Comparison of ENCODE assay signal across 17 cellular contexts in genomic region chr4:8280158-8280875, GRCh38. TPM values are rescaled to one million over a fixed set of nuclear protein-coding genes. Genes with fewer than 3 reads are reported as not detected.
A peak's percentile ranks its signal among the peaks of the same experiment; 100 is the strongest.
DNase-seq lines count a peak whose midpoint lies in the region; ATAC-seq and TF ChIP-seq lines count a peak whose summit lies in the region.
"Had no signal": no experiment of that assay in that cellular context is flagged by ENCODE, and none has a peak within 500 bp of the region (broad histone marks: within the 10 kb centered on the region; RNA-seq: fewer than 3 reads in every experiment).

No MANE protein-coding gene starts in this region.

- H4K20me1 ChIP-seq in smooth muscle cell (ENCODE audit: low read depth): peaks cover 9% of the 10 kb centered on the region

- H3K23ac ChIP-seq in neuronal stem cell (ENCODE audit: low read depth, low read length, poor library complexity): peak overlapping the region; percentile 43

- TF ChIP-seq CTCF in chondrocyte (IDR thresholded peaks at IDR 0.05) (no peak), smooth muscle cell (IDR thresholded peaks at IDR 0.05; ENCODE audit: borderline replicate concordance, insufficient read depth, poor library complexity, severe bottlenecking) (no peak)

- peaks cover 29% of the 10 kb centered on the region for H3K4me1 Mint-ChIP-seq in chondrocyte (ENCODE audit: low read depth)

- peaks cover 1% of the 10 kb centered on the region for H3K27me3 Mint-ChIP-seq in chondrocyte (ENCODE audit: low read depth)

- peaks cover 17% of the 10 kb centered on the region for H3K79me2 ChIP-seq in smooth muscle cell (ENCODE audit: low read depth)

- H3K14ac ChIP-seq in neuronal stem cell (ENCODE audit: low read length): peak overlapping the region; percentile 47

- peaks cover 0 to 2% of the 10 kb centered on the region in 2 donors for H3K9me3 ChIP-seq in neuronal stem cell (replicated peaks in 1 of 2; ENCODE audit: control insufficient read depth in 2 of 2, insufficient read depth in 1 of 2, low read depth in 1 of 2, low read length in 2 of 2)
- no peaks in the 10 kb centered on the region for H3K9me3 ChIP-seq in aorta (ENCODE audit: control insufficient read depth, low read length)
- H3K9me3 ChIP-seq in smooth muscle cell (replicated peaks; ENCODE audit: low read depth): no peaks in the 10 kb centered on the region

- no peak overlapping the region for H3K4ac ChIP-seq in neuronal stem cell (ENCODE audit: low read length)

- H4K91ac ChIP-seq in neuronal stem cell (ENCODE audit: low read depth, low read length, poor library complexity): peak overlapping the region; percentile 85

- intact Hi-C loops in left ventricle myocardium superior (cut with micrococcal nuclease) (no loop called here), aorta (cut with DNase I) (no loop called here)

- H3K36me3 ChIP-seq in neuronal stem cell (replicated peaks in 1 of 2; ENCODE audit: control insufficient read depth in 2 of 2, insufficient read depth in 2 of 2, low read length in 2 of 2) (no peaks in the 10 kb centered on the region), aorta (ENCODE audit: control insufficient read depth in 1 of 2, insufficient read depth in 2 of 2, low read length in 1 of 2) (no peaks in the 10 kb centered on the region), smooth muscle cell (ENCODE audit: low read depth) (no peaks in the 10 kb centered on the region)

- no peaks in the 10 kb centered on the region for H3K36me3 Mint-ChIP-seq in chondrocyte (ENCODE audit: low read depth)

- H3K4me3 Mint-ChIP-seq in chondrocyte (ENCODE audit: unreplicated experiment): no peak overlapping the region
- H3K4me3 Mint-ChIP-seq: HFFc6 had no signal

- H3K9me3 Mint-ChIP-seq in chondrocyte (ENCODE audit: low read depth): no peaks in the 10 kb centered on the region
- H3K9me3 Mint-ChIP-seq: HFFc6 had no signal

- peak; percentile 77 for DNase-seq in chondrocyte (ENCODE audit: low spot score)
- peak; percentile 17 for DNase-seq in left ventricle myocardium superior
- no peak for DNase-seq in neuronal stem cell (ENCODE audit: low spot score)
- peak; percentile 44 to 69 for DNase-seq in aorta
- no peak for DNase-seq in smooth muscle cell (lab: John Stamatoyannopoulos, UW; ENCODE audit: unreplicated experiment)
- no peak for DNase-seq in Ammon's horn (ENCODE audit: low spot score)
- DNase-seq: DMS153, EL, HFFc6, KBM-7, NCI-H1694 treated with DMSO at 0.1 percent for 48 hours, NCI-H446, NCI-H774, PC-9 had no signal

- H3K4me3 ChIP-seq in neuronal stem cell (ENCODE audit: low read length in 2 of 2): no peak overlapping the region
- no peak overlapping the region for H3K4me3 ChIP-seq in aorta (ENCODE audit: low read length in 2 of 2)
- no peak overlapping the region for H3K4me3 ChIP-seq in smooth muscle cell
- H3K4me3 ChIP-seq: PC-9 had no signal

- H2BK12ac ChIP-seq in neuronal stem cell (ENCODE audit: low read length): no peak overlapping the region

- H3K27ac Mint-ChIP-seq in chondrocyte (ENCODE audit: unreplicated experiment): no peak overlapping the region

- H3K9ac ChIP-seq in neuronal stem cell (ENCODE audit: low read depth, low read length, poor library complexity): peak overlapping the region; percentile 44
- no peak overlapping the region for H3K9ac ChIP-seq in smooth muscle cell (ENCODE audit: low read depth)

- H3K18ac ChIP-seq in neuronal stem cell (ENCODE audit: low read length): peak overlapping the region; percentile 83

- peak overlapping the region; percentile 89 for H2BK15ac ChIP-seq in neuronal stem cell (ENCODE audit: low read length)

- H3K4me1 ChIP-seq in neuronal stem cell (ENCODE audit: control insufficient read depth in 2 of 2, insufficient read depth in 1 of 2, low read depth in 1 of 2, low read length in 2 of 2) (peaks cover 2 to 3% of the 10 kb centered on the region in 2 donors), aorta (ENCODE audit: control insufficient read depth in 1 of 2, insufficient read depth in 2 of 2, low read length in 2 of 2) (no peaks in the 10 kb centered on the region), smooth muscle cell (ENCODE audit: low read depth) (peaks cover under 1% of the 10 kb centered on the region)

- no peaks in the 10 kb centered on the region for H3K79me1 ChIP-seq in neuronal stem cell (ENCODE audit: low read depth, low read length)

- H2AK5ac ChIP-seq in neuronal stem cell (ENCODE audit: low read depth, low read length): peak overlapping the region; percentile 93

- H3K4me2 ChIP-seq in neuronal stem cell (ENCODE audit: insufficient read depth, low read length, poor library complexity, severe bottlenecking) (no peak overlapping the region), smooth muscle cell (no peak overlapping the region)
- H3K4me2 ChIP-seq: PC-9 had no signal

- H4K8ac ChIP-seq in neuronal stem cell (ENCODE audit: low read depth, low read length): no peak overlapping the region

- H2AFZ ChIP-seq in neuronal stem cell (ENCODE audit: low read length): no peak overlapping the region
- no peak overlapping the region for H2AFZ ChIP-seq in smooth muscle cell (ENCODE audit: low read depth)
- H2AFZ ChIP-seq: PC-9 had no signal

- H3K27me3 ChIP-seq in neuronal stem cell (ENCODE audit: control insufficient read depth in 3 of 3, insufficient read depth in 3 of 3, low read depth in 1 of 3, low read length in 3 of 3): peaks cover 0 to 50% (median 0%) of the 10 kb centered on the region in 3 experiments
- H3K27me3 ChIP-seq in aorta (ENCODE audit: control insufficient read depth in 1 of 2, insufficient read depth in 2 of 2, low read length in 1 of 2): no peaks in the 10 kb centered on the region
- no peaks in the 10 kb centered on the region for H3K27me3 ChIP-seq in smooth muscle cell (ENCODE audit: low read depth)

- no peak overlapping the region for H3K27ac ChIP-seq in neuronal stem cell (replicated peaks; ENCODE audit: low read length)
- H3K27ac ChIP-seq in aorta (ENCODE audit: low read depth in 1 of 2, low read length in 2 of 2): no peak overlapping the region
- H3K27ac ChIP-seq in smooth muscle cell (ENCODE audit: low read depth): no peak overlapping the region
- H3K27ac ChIP-seq: C4-2B, HL-60, PC-9 had no signal

- no peak for ATAC-seq in left ventricle myocardium superior
- no peak for ATAC-seq in aorta (ENCODE audit: low FRiP score)
- no peak for ATAC-seq in HG02981 (IDR thresholded peaks at IDR 0.05; ENCODE audit: unreplicated experiment)

- H2BK120ac ChIP-seq in neuronal stem cell (ENCODE audit: low read depth, low read length): no peak overlapping the region

- H3F3A ChIP-seq in smooth muscle cell (ENCODE audit: low read depth): peaks cover 4% of the 10 kb centered on the region

- WGBS in neuronal stem cell (ENCODE audit: extremely low coverage in 2 of 2, insufficient read length in 2 of 2, insufficient replicate concordance in 1 of 2), 2 donors: no CpG with 5 or more reads among the region's 25 CpGs
- 89 to 96% methylated on average over 25 of the region's 25 CpGs for WGBS in aorta, 2 donors
- WGBS in smooth muscle cell (ENCODE audit: low lambda C conversion rate): 89% methylated on average over 25 of the region's 25 CpGs

- H2BK5ac ChIP-seq in neuronal stem cell (ENCODE audit: low read length): peak overlapping the region; percentile 82

RNA-seq across cellular contexts. Expression of gene HTRA3, which starts 10.8 kb away (rescaled TPM):
- total RNA-seq in chondrocyte: 0.68 to 4.8 TPM (median 3.5 TPM) in 3 replicates
- total RNA-seq in left ventricle myocardium superior: 95.6 TPM
- polyA plus RNA-seq in neuronal stem cell (2013, experiment 1 of 2): 2.9 TPM
- 2.8 TPM for polyA plus RNA-seq in neuronal stem cell (2013, experiment 2 of 2)
- 100 to 1,000 TPM in 1 of 2 donors, 10 to 100 TPM in 1; 31.8 to 129 TPM for total RNA-seq in aorta
- 1 to 10 TPM; 1.1 to 5.2 TPM for polyA plus RNA-seq in aorta
- 77.7 and 94.9 TPM in 2 replicates for total RNA-seq in smooth muscle cell
- 189 and 227 TPM in 2 replicates for polyA plus RNA-seq in smooth muscle cell

Comparison
In these comparisons a context has a peak if more than half of its experiments do, and no peak if none do; other contexts are left out.
1. DNase-seq: peak in chondrocyte (single experiment), left ventricle myocardium superior (single experiment) and aorta (2 of 2); none in neuronal stem cell (single experiment), smooth muscle cell (single experiment) and Ammon's horn (single experiment).